In genomic region chr22:39343259-39344045, GRCh38 we compare ENCODE assay signal across 8 cellular contexts. TPM values are rescaled to one million over a fixed set of nuclear protein-coding genes. Genes with fewer than 3 reads are reported as not detected.
A peak's percentile ranks its signal among the peaks of the same experiment; 100 is the strongest.
DNase-seq lines count a peak whose midpoint lies in the region; ATAC-seq and TF ChIP-seq lines count a peak whose summit lies in the region.

No MANE protein-coding gene starts in this region.

- H3K27me3 ChIP-seq in GM23338 (ENCODE audit: insufficient read depth): no peaks in the 10 kb centered on the region
- H3K27me3 ChIP-seq in naive thymus-derived CD4-positive, alpha-beta T cell (ENCODE audit: control insufficient read depth in 2 of 2, insufficient read depth in 2 of 2, low read length in 2 of 2): no peaks in the 10 kb centered on the region
- no peaks in the 10 kb centered on the region for H3K27me3 ChIP-seq in thoracic aorta (replicated peaks; ENCODE audit: insufficient read depth)

- CTCF ChIA-PET in naive thymus-derived CD4-positive, alpha-beta T cell (lab: Charles Lee): interaction anchor here (0.7 to 4.4 kb wide), 12 partner anchors 10 to 194 kb away, joined by 3 to 20 read pairs (median 4); partner anchors contain the start of gene RPS19BP1

- no peaks in the 10 kb centered on the region for H4K20me1 ChIP-seq in GM23338 (replicated peaks; ENCODE audit: insufficient read depth)

- H3K27me3 Mint-ChIP-seq in GM23338 (ENCODE audit: insufficient read depth, low read depth, poor library complexity): peaks cover 10% of the 10 kb centered on the region
- H3K27me3 Mint-ChIP-seq in naive thymus-derived CD4-positive, alpha-beta T cell: peaks cover 0 to 41% (median 3%) of the 10 kb centered on the region in 5 donors

- peaks cover 17% of the 10 kb centered on the region for H3K4me1 ChIP-seq in GM23338 (ENCODE audit: insufficient read depth)
- no peaks in the 10 kb centered on the region for H3K4me1 ChIP-seq in naive thymus-derived CD4-positive, alpha-beta T cell (ENCODE audit: control insufficient read depth in 2 of 2, insufficient read depth in 2 of 2, low read length in 2 of 2)
- no peaks in the 10 kb centered on the region for H3K4me1 ChIP-seq in thoracic aorta (ENCODE audit: control insufficient read depth in 1 of 2, low read depth in 2 of 2)

- H3K9me3 Mint-ChIP-seq in GM23338: no peaks in the 10 kb centered on the region
- no peaks in the 10 kb centered on the region for H3K9me3 Mint-ChIP-seq in naive thymus-derived CD4-positive, alpha-beta T cell

- 0 out of 2 replicates have a peak, but pooled peaks cover 2% of the 10 kb centered on the region for H3F3A ChIP-seq in GM23338 (replicated peaks; ENCODE audit: low read depth)

- H3K4me3 ChIP-seq in GM23338 (no peak overlapping the region), thoracic aorta (no peak overlapping the region)
- no peak overlapping the region for H3K4me3 ChIP-seq in naive thymus-derived CD4-positive, alpha-beta T cell (ENCODE audit: low read length)

- no peak overlapping the region for H3K27ac Mint-ChIP-seq in GM23338
- no peak overlapping the region for H3K27ac Mint-ChIP-seq in naive thymus-derived CD4-positive, alpha-beta T cell

- no peak overlapping the region for H3K4me3 Mint-ChIP-seq in GM23338
- H3K4me3 Mint-ChIP-seq in naive thymus-derived CD4-positive, alpha-beta T cell: no peak overlapping the region

- H3K4me2 ChIP-seq in GM23338: 0 out of 2 replicates have a peak overlapping the region, but pooled peaks have one; percentile 36

- peaks cover 17% of the 10 kb centered on the region for H3K4me1 Mint-ChIP-seq in GM23338
- peaks cover 5 to 9% (median 6%) of the 10 kb centered on the region in 7 donors for H3K4me1 Mint-ChIP-seq in naive thymus-derived CD4-positive, alpha-beta T cell

- H3K36me3 ChIP-seq in GM23338 (ENCODE audit: insufficient read depth): no peaks in the 10 kb centered on the region
- H3K36me3 ChIP-seq in naive thymus-derived CD4-positive, alpha-beta T cell (ENCODE audit: control insufficient read depth in 2 of 3, insufficient read depth in 3 of 3, low read length in 3 of 3): no peaks in the 10 kb centered on the region
- no peaks in the 10 kb centered on the region for H3K36me3 ChIP-seq in thoracic aorta

- H2AFZ ChIP-seq in GM23338: peak overlapping the region; percentile 1; the same call in 1 of the 2 replicates

- intact Hi-C loops in naive thymus-derived CD4-positive, alpha-beta T cell (cut with micrococcal nuclease): loop anchor here (1.0 to 10.0 kb wide), 7 partner anchors 25 to 693 kb away; partner anchors contain the start of gene RPL3 (in 1 of the 2)

- TF ChIP-seq CTCF in AG09319 (IDR thresholded peaks at IDR 0.05; ENCODE audit: low read depth, low read length): peak; percentile 85
- peak; percentile 82 to 86 for TF ChIP-seq CTCF in GM23338 (conservative IDR thresholded peaks at IDR 0.05; ENCODE audit: low read depth in 2 of 2)
- peak; percentile 49 for TF ChIP-seq CTCF in thoracic aorta (IDR thresholded peaks at IDR 0.05)

- POLR2A ChIA-PET in naive thymus-derived CD4-positive, alpha-beta T cell (lab: Charles Lee): interaction anchor here (0.6 to 2.4 kb wide), 7 partner anchors 24 to 186 kb away, joined by 3 to 8 read pairs (median 4); partner anchors contain the start of genes ATF4 and RPL3

- no peaks in the 10 kb centered on the region for H3K36me3 Mint-ChIP-seq in GM23338 (ENCODE audit: low read depth)
- no peaks in the 10 kb centered on the region for H3K36me3 Mint-ChIP-seq in naive thymus-derived CD4-positive, alpha-beta T cell

- DNase-seq in AG09319 (ENCODE audit: extremely low read depth, low read depth): no peak
- peak; percentile 88 for DNase-seq in GM23338 (ENCODE audit: low spot score)
- peak; percentile 74 for DNase-seq in NOMO-1 treated with DMSO at 0.1 percent for 48 hours (lab: John Stamatoyannopoulos, UW; ENCODE audit: unreplicated experiment)
- peak; percentile 40 for DNase-seq in activated T-cell treated with anti-CD3 and anti-CD28 coated beads for 24 hours (ENCODE audit: low read depth)
- DNase-seq in erythroblast (lab: John Stamatoyannopoulos, UW): peak; percentile 77 to 79
- DNase-seq in naive thymus-derived CD4-positive, alpha-beta T cell: peak; percentile 25 to 69 (median 59)
- DNase-seq in thoracic aorta (ENCODE audit: low spot score): no peak

- H3K27ac ChIP-seq in GM23338 (ENCODE audit: low read depth) (no peak overlapping the region), thoracic aorta (no peak overlapping the region)
- H3K27ac ChIP-seq in naive thymus-derived CD4-positive, alpha-beta T cell (ENCODE audit: low read depth, low read length): no peak overlapping the region

- ATAC-seq in GM23338 (peak; percentile 94), thoracic aorta (ENCODE audit: insufficient number of reproducible peaks, low FRiP score, low read depth) (no peak), HG02588 (IDR thresholded peaks at IDR 0.05; ENCODE audit: unreplicated experiment) (no peak)
- ATAC-seq in naive thymus-derived CD4-positive, alpha-beta T cell: peak; percentile 85

- H3K9me3 ChIP-seq in naive thymus-derived CD4-positive, alpha-beta T cell (ENCODE audit: control insufficient read depth in 2 of 3, low read length in 3 of 3): no peaks in the 10 kb centered on the region
- H3K9me3 ChIP-seq in thoracic aorta: no peaks in the 10 kb centered on the region

- H3K79me2 ChIP-seq in GM23338 (replicated peaks; ENCODE audit: insufficient read depth): no peaks in the 10 kb centered on the region

- no peak for TF ChIP-seq POLR2A in erythroblast (IDR thresholded peaks at IDR 0.05; ENCODE audit: low read length)

- H3K9me2 ChIP-seq in GM23338 (ENCODE audit: insufficient read depth): no peaks in the 10 kb centered on the region

TF ChIP-seq in GM23338, 12 proteins besides CTCF, POLR2A, EP300 and RAD21 (continues in another document):
- no peak for TF ChIP-seq NANOG (IDR thresholded peaks at IDR 0.05; ENCODE audit: borderline replicate concordance)
- no peak for TF ChIP-seq STAT1 (IDR thresholded peaks at IDR 0.05; ENCODE audit: unreplicated experiment)
- TF ChIP-seq EZH2 (IDR thresholded peaks at IDR 0.05; ENCODE audit: low read depth, unreplicated experiment): no peak
- no peak for TF ChIP-seq POLR2AphosphoS5 (IDR thresholded peaks at IDR 0.05; ENCODE audit: low read depth)
- no peak for TF ChIP-seq CREB1 (CRISPR knock-in tag; IDR thresholded peaks at IDR 0.05; ENCODE audit: low read depth)
- TF ChIP-seq EZH2phosphoT487 (IDR thresholded peaks at IDR 0.05; ENCODE audit: unreplicated experiment): no peak
- TF ChIP-seq ZNF331 (CRISPR knock-in tag; IDR thresholded peaks at IDR 0.05; ENCODE audit: low read depth): no peak
- no peak for TF ChIP-seq JUNB (IDR thresholded peaks at IDR 0.05; ENCODE audit: unreplicated experiment)
- no peak for TF ChIP-seq REST (IDR thresholded peaks at IDR 0.05; ENCODE audit: unreplicated experiment)
- TF ChIP-seq ZNF114 (CRISPR knock-in tag; IDR thresholded peaks at IDR 0.05): no peak

RNA-seq across cellular contexts. Expression of gene SYNGR1, which starts 6.3 kb away (rescaled TPM):
- 12.3 and 30.9 TPM in 2 replicates for total RNA-seq in GM23338 (2014; rRNA removed; shearing (Covaris generic))
- 37.0 and 37.7 TPM in 2 replicates for polyA plus RNA-seq in GM23338 (2016; fragmentation: Nextera tagmentation; extraction: Ambion mirVana)
- total RNA-seq in naive thymus-derived CD4-positive, alpha-beta T cell: 1 to 10 TPM in 2 of 5 experiments, under 1 TPM in 3; 0.12 to 7.0 (median 0.92) TPM
- 1 to 10 TPM; 1.9 to 2.5 TPM for polyA plus RNA-seq in naive thymus-derived CD4-positive, alpha-beta T cell
- 10 to 100 TPM in 1 of 2 donors, 1 to 10 TPM in 1; 9.1 to 12.9 TPM for total RNA-seq in thoracic aorta

RNA-seq across cellular contexts. Expression of gene RPL3, which starts 24.0 kb away (rescaled TPM):
- total RNA-seq in GM23338 (2014; rRNA removed; shearing (Covaris generic)): 2,755 and 3,244 TPM in 2 replicates
- 1,846 and 1,983 TPM in 2 replicates for polyA plus RNA-seq in GM23338 (2016; fragmentation: Nextera tagmentation; extraction: Ambion mirVana)
- 1,000 to 10,000 TPM; 1,611 to 3,932 (median 3,789) TPM for total RNA-seq in naive thymus-derived CD4-positive, alpha-beta T cell
- 1,000 to 10,000 TPM; 4,573 to 5,509 TPM for polyA plus RNA-seq in naive thymus-derived CD4-positive, alpha-beta T cell
- total RNA-seq in thoracic aorta: 1,000 to 10,000 TPM in 1 of 2 donors, 100 to 1,000 TPM in 1; 908 to 1,235 TPM

RNA-seq across cellular contexts. Expression of gene TAB1, which starts 56.1 kb away (rescaled TPM):
- total RNA-seq in GM23338 (2014; rRNA removed; shearing (Covaris generic)): 18.0 and 27.5 TPM in 2 replicates
- 10.7 and 12.4 TPM in 2 replicates for polyA plus RNA-seq in GM23338 (2016; fragmentation: Nextera tagmentation; extraction: Ambion mirVana)
- total RNA-seq in naive thymus-derived CD4-positive, alpha-beta T cell: 10 to 100 TPM; 27.7 to 51.5 (median 33.8) TPM
- 1 to 10 TPM; 4.3 to 5.1 TPM for polyA plus RNA-seq in naive thymus-derived CD4-positive, alpha-beta T cell
- total RNA-seq in thoracic aorta: 10 to 100 TPM; 14.5 to 21.4 TPM

Comparison
In these comparisons a context has a peak if more than half of its experiments do, and no peak if none do; other contexts are left out.
1. DNase-seq: peak in GM23338 (single experiment), NOMO-1 treated with DMSO at 0.1 percent for 48 hours (single experiment), activated T-cell treated with anti-CD3 and anti-CD28 coated beads for 24 hours (single experiment), erythroblast (2 of 2) and naive thymus-derived CD4-positive, alpha-beta T cell (9 of 9); none in AG09319 (single experiment) and thoracic aorta (single experiment).
2. ATAC-seq: peak in GM23338 (single experiment) and naive thymus-derived CD4-positive, alpha-beta T cell (single experiment); none in thoracic aorta (single experiment) and HG02588 (single experiment).
3. Peak in every context shown above with its lines, with median percentiles within 50 percentile points of each other: CTCF ChIP-seq.